ENCODE assay signal across 14 cellular contexts in genomic region chr11:116871248-116871647, GRCh38. TPM values are rescaled to one million over a fixed set of nuclear protein-coding genes. Genes with fewer than 3 reads are reported as not detected.
DNase-seq lines count a peak whose midpoint lies in the region; ATAC-seq and TF ChIP-seq lines count a peak whose summit lies in the region.
"Had no signal": no experiment of that assay in that cellular context is flagged by ENCODE, and none has a peak within 500 bp of the region (broad histone marks: within the 10 kb centered on the region; RNA-seq: fewer than 3 reads in every experiment).

No MANE protein-coding gene starts in this region.

- peaks cover 8 to 96% (median 50%) of the 10 kb centered on the region in 3 donors for H3K36me3 Mint-ChIP-seq in CD8-positive, alpha-beta memory T cell
- H3K36me3 Mint-ChIP-seq in chondrocyte (ENCODE audit: low read depth) = peaks cover 29% of the 10 kb centered on the region

- H3K4me3 Mint-ChIP-seq in CD8-positive, alpha-beta memory T cell = no peak overlapping the region
- H3K4me3 Mint-ChIP-seq in chondrocyte (ENCODE audit: unreplicated experiment) = no peak overlapping the region
- H3K4me3 Mint-ChIP-seq: immature natural killer cell had no signal

- H2AK5ac ChIP-seq in IMR-90 (ENCODE audit: low read depth, low read length) = peak overlapping the region; percentile 71
- no peak overlapping the region for H2AK5ac ChIP-seq in mesenchymal stem cell (ENCODE audit: low read length, severe bottlenecking)

- H3K4ac ChIP-seq in IMR-90 (ENCODE audit: low read depth, low read length) (peak overlapping the region; percentile 83), mesenchymal stem cell (ENCODE audit: low read depth in 1 of 2, low read length in 2 of 2) (no peak overlapping the region)

- ATAC-seq in IMR-90 (ENCODE audit: low read depth) (peak; percentile 94), GM18867 (IDR thresholded peaks at IDR 0.05; ENCODE audit: unreplicated experiment) (no peak), HG03460 (IDR thresholded peaks at IDR 0.05; ENCODE audit: unreplicated experiment) (no peak), HG03565 (IDR thresholded peaks at IDR 0.05; ENCODE audit: unreplicated experiment) (no peak)

- 30% methylated on average over 2 of the region's 3 CpGs; no CpG with 5 or more reads in 1 of the 2 experiments for WGBS in IMR-90 (ENCODE audit: extremely low coverage in 2 of 2, insufficient read length in 1 of 2), 2 experiments
- 21% methylated on average over 3 of the region's 3 CpGs for WGBS in mesenchymal stem cell

- H3K36me3 ChIP-seq in CD8-positive, alpha-beta memory T cell (ENCODE audit: insufficient read depth, low read length) = peaks cover 61% of the 10 kb centered on the region
- H3K36me3 ChIP-seq in IMR-90 (ENCODE audit: control insufficient read depth, insufficient read depth, low read length) = peaks cover 39% of the 10 kb centered on the region
- H3K36me3 ChIP-seq in mesenchymal stem cell (ENCODE audit: control insufficient read depth in 1 of 2, insufficient read depth in 2 of 2, low read depth in 1 of 2, low read length in 2 of 2) = peaks cover 18 to 81% of the 10 kb centered on the region in 2 experiments
- H3K36me3 ChIP-seq: uterus had no signal

- peak overlapping the region; percentile 2; the same call in 1 of the 2 replicates for H3K4me2 ChIP-seq in IMR-90 (ENCODE audit: low read depth, low read length)
- H3K4me2 ChIP-seq in mesenchymal stem cell (ENCODE audit: low read length, poor library complexity, severe bottlenecking) = no peak overlapping the region

- no TSS peak for BruUV-seq in IMR-90 (replicated peaks; lab: Mats Ljungman, UMichigan)

- H2BK5ac ChIP-seq in IMR-90 (ENCODE audit: low read depth, low read length, poor library complexity, severe bottlenecking) (peak overlapping the region; percentile 61), mesenchymal stem cell (ENCODE audit: low read depth, low read length, poor library complexity, severe bottlenecking) (no peak overlapping the region)

- no peak overlapping the region for H3K27ac ChIP-seq in CD8-positive, alpha-beta memory T cell (ENCODE audit: low read depth, low read length)
- peak overlapping the region; percentile 39; the same call in 1 of the 2 replicates for H3K27ac ChIP-seq in IMR-90 (ENCODE audit: insufficient read depth, low read length)
- no peak overlapping the region for H3K27ac ChIP-seq in mesenchymal stem cell (ENCODE audit: low read length, poor library complexity, severe bottlenecking)
- H3K27ac ChIP-seq: uterus had no signal

- no peak overlapping the region for H3K4me3 ChIP-seq in CD8-positive, alpha-beta memory T cell (ENCODE audit: low read length)
- H3K4me3 ChIP-seq in IMR-90 (ENCODE audit: insufficient read depth, low read depth, low read length) = no peak overlapping the region
- peak overlapping the region in 1 of 2 experiments; percentile 3 for H3K4me3 ChIP-seq in mesenchymal stem cell (ENCODE audit: insufficient read depth in 1 of 2, low read depth in 1 of 2, low read length in 2 of 2)
- H3K4me3 ChIP-seq: uterus had no signal

- intact Hi-C loops in IMR-90 (cut with micrococcal nuclease) = loop anchor here (5.0 kb wide), 1 partner anchor 79 kb away; the partner anchor contains the start of gene APOA5

- dilution Hi-C loops in IMR-90 (cut with HindIII; ENCODE audit: low sequenced_read_pairs, unreplicated experiment) = no loop called here

- H4K20me1 ChIP-seq in IMR-90 (ENCODE audit: insufficient read depth, low read length) = no peaks in the 10 kb centered on the region

- peak overlapping the region in 6 of 8 donors; percentile 9 to 74 (median 23) for H3K27ac Mint-ChIP-seq in CD8-positive, alpha-beta memory T cell
- peak overlapping the region; percentile 64 for H3K27ac Mint-ChIP-seq in chondrocyte (ENCODE audit: unreplicated experiment)

- no peaks in the 10 kb centered on the region for H3K9me3 Mint-ChIP-seq in CD8-positive, alpha-beta memory T cell
- H3K9me3 Mint-ChIP-seq in chondrocyte (ENCODE audit: low read depth) = no peaks in the 10 kb centered on the region
- H3K9me3 Mint-ChIP-seq: immature natural killer cell had no signal

- TF ChIP-seq RAD21 in IMR-90 (IDR thresholded peaks at IDR 0.05; ENCODE audit: low read length) = no peak

- H3K27me3 ChIP-seq in CD8-positive, alpha-beta memory T cell (ENCODE audit: insufficient read depth, low read length, poor library complexity, severe bottlenecking) = no peaks in the 10 kb centered on the region
- H3K27me3 ChIP-seq in IMR-90 (ENCODE audit: control insufficient read depth, insufficient read depth, low read length) (no peaks in the 10 kb centered on the region), mesenchymal stem cell (ENCODE audit: control insufficient read depth in 1 of 2, insufficient read depth in 1 of 2, low read length in 2 of 2) (no peaks in the 10 kb centered on the region)
- H3K27me3 ChIP-seq: uterus had no signal

- no peaks in the 10 kb centered on the region for H3K4me1 ChIP-seq in CD8-positive, alpha-beta memory T cell (ENCODE audit: insufficient read depth, low read length)
- H3K4me1 ChIP-seq in IMR-90 (ENCODE audit: control insufficient read depth, insufficient read depth, low read length) (peaks cover 2% of the 10 kb centered on the region; the same call in 1 of the 2 replicates), mesenchymal stem cell (ENCODE audit: control insufficient read depth, insufficient read depth, low read depth, low read length) (no peaks in the 10 kb centered on the region)
- H3K4me1 ChIP-seq: uterus had no signal

- in situ Hi-C loops in IMR-90 (cut with MboI; ENCODE audit: low sequenced_read_pairs) = loop anchor here (10.0 kb wide), 1 partner anchor 354 kb away; no protein-coding TSS in a partner anchor

- H4K91ac ChIP-seq in IMR-90 (ENCODE audit: insufficient read depth, low read depth, low read length) (peak overlapping the region; percentile 67), mesenchymal stem cell (ENCODE audit: low read length) (no peak overlapping the region)

- no peak overlapping the region; the same call in 1 of the 2 replicates for H3K56ac ChIP-seq in IMR-90 (ENCODE audit: extremely low read depth, insufficient read depth, low read length)

- no peak for DNase-seq in CD8-positive, alpha-beta memory T cell
- peak; percentile 90 for DNase-seq in IMR-90
- DNase-seq in chondrocyte (ENCODE audit: low spot score) = no peak
- peak; percentile 69 for DNase-seq in mesenchymal stem cell
- no peak for DNase-seq in NCI-H345 treated with DMSO at 0.1 percent for 48 hours (lab: John Stamatoyannopoulos, UW; ENCODE audit: unreplicated experiment)
- DNase-seq: activated T-cell treated with anti-CD3 and anti-CD28 coated beads, Interleukin-2, amount 50 U/mL, for 1 hour; DMS79; immature natural killer cell; NCI-H1048; nucleus accumbens; uterus had no signal

- H3K9me3 ChIP-seq in CD8-positive, alpha-beta memory T cell (ENCODE audit: low read length) = no peaks in the 10 kb centered on the region
- H3K9me3 ChIP-seq in IMR-90 (ENCODE audit: control insufficient read depth, insufficient read depth, low read length) (no peaks in the 10 kb centered on the region), mesenchymal stem cell (ENCODE audit: control insufficient read depth, low read length) (no peaks in the 10 kb centered on the region)
- H3K9me3 ChIP-seq: uterus had no signal

- H3K9ac ChIP-seq in IMR-90 (ENCODE audit: low read depth, low read length) (no peak overlapping the region; the same call in 1 of the 2 replicates), mesenchymal stem cell (ENCODE audit: low read length) (peak overlapping the region; percentile 66)

- peaks cover 0 to 1% of the 10 kb centered on the region in 2 donors for H3K27me3 Mint-ChIP-seq in CD8-positive, alpha-beta memory T cell
- no peaks in the 10 kb centered on the region for H3K27me3 Mint-ChIP-seq in chondrocyte (ENCODE audit: low read depth)

- H3K18ac ChIP-seq in IMR-90 (ENCODE audit: low read depth, low read length) = peak overlapping the region; percentile 32; the same call in 1 of the 2 replicates
- H3K18ac ChIP-seq in mesenchymal stem cell (ENCODE audit: low read depth in 1 of 2, low read length in 2 of 2) = peak overlapping the region in 1 of 2 experiments; percentile 68

- peaks cover 0 to 4% (median 4%) of the 10 kb centered on the region in 3 donors for H3K4me1 Mint-ChIP-seq in CD8-positive, alpha-beta memory T cell
- peaks cover 14% of the 10 kb centered on the region for H3K4me1 Mint-ChIP-seq in chondrocyte (ENCODE audit: low read depth)

- H3K23ac ChIP-seq in IMR-90 (ENCODE audit: low read depth, low read length) (peak overlapping the region; percentile 58; the same call in 1 of the 2 replicates), mesenchymal stem cell (ENCODE audit: low read length in 2 of 2) (no peak overlapping the region)

- no peak for TF ChIP-seq POLR2A in IMR-90 (IDR thresholded peaks at IDR 0.05; ENCODE audit: low read depth, low read length)

- H4K5ac ChIP-seq in IMR-90 (ENCODE audit: low read depth, low read length) = no peak overlapping the region; the same call in 1 of the 2 replicates

- CTCF ChIA-PET in CD8-positive, alpha-beta memory T cell (lab: Charles Lee) = no interaction called here
- CTCF ChIA-PET in IMR-90 (lab: Yijun Ruan, JAX) = interaction anchor here (0.9 to 1.9 kb wide), 4 partner anchors 9 to 234 kb away, joined by 3 to 4 read pairs (median 4); no protein-coding TSS in a partner anchor

- H2BK20ac ChIP-seq in IMR-90 (ENCODE audit: low read depth, low read length) = peak overlapping the region; percentile 81; the same call in 1 of the 2 replicates

- H2AFZ ChIP-seq in IMR-90 (replicated peaks; ENCODE audit: low read length, poor library complexity) (peak overlapping the region; percentile 48), mesenchymal stem cell (ENCODE audit: low read depth, low read length) (no peak overlapping the region)

- no peak overlapping the region for H2BK12ac ChIP-seq in mesenchymal stem cell (ENCODE audit: low read length in 2 of 2)

- TF ChIP-seq CTCF in IMR-90 (conservative IDR thresholded peaks at IDR 0.05; ENCODE audit: low read depth, low read length) (no peak), chondrocyte (IDR thresholded peaks at IDR 0.05) (no peak)

- peaks cover 3 to 13% of the 10 kb centered on the region in 2 experiments; a peak in 3 of 4 replicates for H3K79me1 ChIP-seq in IMR-90 (ENCODE audit: low read depth in 1 of 2, low read length in 2 of 2)
- peaks cover 2% of the 10 kb centered on the region for H3K79me1 ChIP-seq in mesenchymal stem cell (replicated peaks; ENCODE audit: low read length, poor library complexity, severe bottlenecking)

- H2AK9ac ChIP-seq in IMR-90 (replicated peaks; ENCODE audit: low read depth, low read length, poor library complexity) = peak overlapping the region; percentile 38

- H4K8ac ChIP-seq in IMR-90 (ENCODE audit: low read depth in 2 of 2, low read length in 2 of 2) (peak overlapping the region; percentile 28 to 74; a peak in 2 of 4 replicates), mesenchymal stem cell (ENCODE audit: low read length) (no peak overlapping the region)

- H3K14ac ChIP-seq in IMR-90 (replicated peaks; ENCODE audit: low read depth, low read length) (peak overlapping the region; percentile 77), mesenchymal stem cell (ENCODE audit: low read length in 2 of 2) (no peak overlapping the region)

- POLR2A ChIA-PET in CD8-positive, alpha-beta memory T cell (lab: Charles Lee) = no interaction called here
- POLR2A ChIA-PET in IMR-90 (lab: Charles Lee; ENCODE audit: unreplicated experiment) = no interaction called here

- H2BK120ac ChIP-seq in IMR-90 (ENCODE audit: low read depth, low read length) (peak overlapping the region; percentile 67), mesenchymal stem cell (ENCODE audit: low read depth, low read length) (no peak overlapping the region)

- H3K9me1 ChIP-seq in IMR-90 (ENCODE audit: insufficient read depth, low read length) = peaks cover 19% of the 10 kb centered on the region

- peak overlapping the region; percentile 82; the same call in 2 of the 3 replicates for H2BK15ac ChIP-seq in IMR-90 (ENCODE audit: low read depth, low read length)
- H2BK15ac ChIP-seq in mesenchymal stem cell (ENCODE audit: low read depth, poor library complexity, severe bottlenecking) = no peak overlapping the region

RNA-seq across cellular contexts. Expression of gene APOA1, which starts 33.8 kb away (rescaled TPM):
- total RNA-seq in CD8-positive, alpha-beta memory T cell = under 1 TPM; 0.33 to 0.48 TPM
- not detected for polyA plus RNA-seq in CD8-positive, alpha-beta memory T cell
- total RNA-seq in IMR-90 (2012; rRNA removed) = 0.18 and 0.56 TPM in 2 replicates
- polyA plus RNA-seq in IMR-90 (2012; rRNA removed) = 0.89 and 0.98 TPM in 2 replicates
- 0.57 and 1.9 TPM in 2 replicates for polyA plus RNA-seq in IMR-90 (2012; cell fraction: cytosol; rRNA removed)
- polyA plus RNA-seq in IMR-90 (2012; cell fraction: nucleus; rRNA removed; ENCODE audit: low replicate concordance) = 0.24 and 0.37 TPM in 2 replicates
- not detected in 3 replicates for total RNA-seq in chondrocyte
- not detected for polyA plus RNA-seq in mesenchymal stem cell (2013, experiment 1 of 2)
- not detected for polyA plus RNA-seq in mesenchymal stem cell (2013, experiment 2 of 2)

RNA-seq across cellular contexts. Expression of gene APOC3, which starts 41.5 kb away (rescaled TPM):
- not detected for total RNA-seq in CD8-positive, alpha-beta memory T cell
- not detected for polyA plus RNA-seq in CD8-positive, alpha-beta memory T cell
- not detected in 2 replicates for total RNA-seq in IMR-90 (2012; rRNA removed)
- polyA plus RNA-seq in IMR-90 (2012; rRNA removed) = not detected in 2 replicates
- not detected in 2 replicates for polyA plus RNA-seq in IMR-90 (2012; cell fraction: cytosol; rRNA removed)
- polyA plus RNA-seq in IMR-90 (2012; cell fraction: nucleus; rRNA removed; ENCODE audit: low replicate concordance) = not detected in 2 replicates
- total RNA-seq in chondrocyte = not detected in 3 replicates
- polyA plus RNA-seq in mesenchymal stem cell (2013, experiment 1 of 2) = not detected
- polyA plus RNA-seq in mesenchymal stem cell (2013, experiment 2 of 2) = not detected
- polyA plus RNA-seq: immature natural killer cell had no signal

RNA-seq across cellular contexts. Expression of gene APOA4, which starts 48.1 kb away (rescaled TPM):
- total RNA-seq in CD8-positive, alpha-beta memory T cell = not detected
- polyA plus RNA-seq in CD8-positive, alpha-beta memory T cell = not detected
- total RNA-seq in IMR-90 (2012; rRNA removed) (not detected in 2 replicates), chondrocyte (not detected in 3 replicates)
- not detected in 2 replicates for polyA plus RNA-seq in IMR-90 (2012; rRNA removed)
- polyA plus RNA-seq in IMR-90 (2012; cell fraction: cytosol; rRNA removed) = not detected in 2 replicates
- polyA plus RNA-seq in IMR-90 (2012; cell fraction: nucleus; rRNA removed; ENCODE audit: low replicate concordance) = not detected in 2 replicates
- not detected for polyA plus RNA-seq in mesenchymal stem cell (2013, experiment 1 of 2)
- polyA plus RNA-seq in mesenchymal stem cell (2013, experiment 2 of 2) = not detected
- total RNA-seq: uterus had no signal
- polyA plus RNA-seq: immature natural killer cell had no signal

Comparison
In these comparisons a context has a peak if more than half of its experiments do, and no peak if none do; other contexts are left out.
1. DNase-seq: peak in IMR-90 (single experiment) and mesenchymal stem cell (single experiment); none in CD8-positive, alpha-beta memory T cell (0 of 5), chondrocyte (single experiment) and NCI-H345 treated with DMSO at 0.1 percent for 48 hours (single experiment).